Comparison of ENCODE assay signal across 12 cellular contexts in genomic region chr19:14817052-14817451, GRCh38. TPM values are rescaled to one million over a fixed set of nuclear protein-coding genes. Genes with fewer than 3 reads are reported as not detected.
"Had no signal": no experiment of that assay in that cellular context is flagged by ENCODE, and none has a peak within 500 bp of the region (broad histone marks: within the 10 kb centered on the region; RNA-seq: fewer than 3 reads in every experiment).

No MANE protein-coding gene starts in this region.

- H3K4me1 Mint-ChIP-seq: GM23338, H9 had no signal

- H3K4me2 ChIP-seq: GM23338 had no signal

- DNase-seq: GM23248, GOT3, H7, H9, HCEC 1CT, HFFc6 had no signal

- H3K4me1 ChIP-seq: HAP-1 had no signal

- H3K4me3 ChIP-seq: GM23248, GM23338, HAP-1 had no signal

- H3K4me3 Mint-ChIP-seq: GM23338, H9, HFFc6 had no signal

- H2AFZ ChIP-seq: GM23248, GM23338 had no signal

- ATAC-seq: GM23338, HCT116 had no signal

- H3K9me3 ChIP-seq: HAP-1 had no signal

- H3K27ac Mint-ChIP-seq: GM23338, H9, HFFc6 had no signal

- H3K27ac ChIP-seq: GM23248 had no signal

- FAIRE-seq: H1, H54 had no signal

- H3K36me3 ChIP-seq: HAP-1 had no signal

- H3K9ac ChIP-seq: GM23248 had no signal

RNA-seq across cellular contexts. Expression of gene OR7A5, which starts 17.9 kb away (rescaled TPM):
- total RNA-seq: GM23248, GM23338, H1, H4, H7, H9, HFFc6 had no signal
- polyA plus RNA-seq: GM23248, GM23338, H1 had no signal

RNA-seq across cellular contexts. Expression of gene OR7C1, which starts 17.9 kb away (rescaled TPM):
- total RNA-seq: GM23248, GM23338, H1, H4, H7, H9, HFFc6 had no signal
- polyA plus RNA-seq: GM23248, H1 had no signal

RNA-seq across cellular contexts. Expression of gene OR7A10, which starts 31.7 kb away (rescaled TPM):
- total RNA-seq: GM23248, GM23338, H1, H4, H7, H9, HFFc6 had no signal
- polyA plus RNA-seq: GM23248, GM23338, H1 had no signal

RNA-seq across cellular contexts. Expression of gene ADGRE2, which starts 38.7 kb away (rescaled TPM):
- total RNA-seq: GM23248, H7 had no signal
